In the genomic region with DNA sequence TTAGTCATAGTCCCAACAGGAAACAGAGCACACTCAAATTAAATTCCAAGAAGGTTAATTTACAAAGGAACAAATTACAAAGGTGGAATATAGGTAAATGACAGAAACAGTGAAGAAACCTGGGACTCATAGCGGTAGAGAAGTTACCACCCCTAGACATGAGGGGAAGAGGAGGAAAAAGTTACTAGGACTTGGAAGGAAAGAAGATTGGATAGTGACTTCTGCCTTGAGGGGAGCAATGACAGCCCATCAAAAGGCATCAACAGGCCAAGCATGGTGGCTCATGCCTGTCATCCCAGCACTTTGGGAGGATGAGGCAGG, we compare ENCODE assay signal across 29 cellular contexts. TPM values are rescaled to one million over a fixed set of nuclear protein-coding genes. Genes with fewer than 3 reads are reported as not detected.
"Had no signal": no experiment of that assay in that cellular context is flagged by ENCODE, and none has a peak within 500 bp of the region (broad histone marks: within the 10 kb centered on the region; RNA-seq: fewer than 3 reads in every experiment).

No MANE protein-coding gene starts in this region.

- H3K4me1 Mint-ChIP-seq: activated T-helper 17 cell treated with anti-CD3 and anti-CD28 coated beads, Interleukin-2, amount 50 U/mL, for 72 hours; memory B cell had no signal

- H3K9me3 ChIP-seq: suprapubic skin, tibial artery had no signal

- H3K4me3 ChIP-seq: esophagus muscularis mucosa, neural progenitor cell, suprapubic skin, tibial artery had no signal

- H3K4me2 ChIP-seq: neural progenitor cell had no signal

- H3K9ac ChIP-seq: neural progenitor cell had no signal

- H3K27me3 ChIP-seq: tibial artery had no signal

- H3K36me3 ChIP-seq: esophagus muscularis mucosa, neural progenitor cell, suprapubic skin, tibial artery, WERI-Rb-1 had no signal

- H3K36me3 Mint-ChIP-seq: activated CD4-positive, alpha-beta memory T cell treated with anti-CD3 and anti-CD28 coated beads for 36 hours; memory B cell; natural killer cell; neural progenitor cell had no signal

- H3K4me3 Mint-ChIP-seq: activated CD4-positive, alpha-beta memory T cell treated with anti-CD3 and anti-CD28 coated beads for 36 hours; activated CD4-positive, alpha-beta T cell treated with anti-CD3 and anti-CD28 coated beads, Interleukin-2, amount 10 ng/mL, durations not matched to agents 24 days and 14 days; activated T-helper 17 cell treated with anti-CD3 and anti-CD28 coated beads, Interleukin-2, amount 50 U/mL, for 72 hours; memory B cell; natural killer cell; neural progenitor cell had no signal

- H3K9me3 Mint-ChIP-seq: activated CD4-positive, alpha-beta T cell treated with anti-CD3 and anti-CD28 coated beads, Interleukin-2, amount 10 ng/mL, durations not matched to agents 24 days and 14 days; activated T-helper 17 cell treated with anti-CD3 and anti-CD28 coated beads, Interleukin-2, amount 50 U/mL, for 72 hours; natural killer cell had no signal

- DNase-seq: activated CD4-positive, alpha-beta memory T cell treated with anti-CD3 and anti-CD28 coated beads for 36 hours; activated CD4-positive, alpha-beta T cell treated with anti-CD3 and anti-CD28 coated beads, Interleukin-2, amount 10 ng/mL, durations not matched to agents 24 days and 14 days; activated CD4-positive, CD25-positive, alpha-beta regulatory T cell treated with anti-CD3 and anti-CD28 coated beads, Interleukin-2, amount 50 U/mL, for 72 hours; activated CD8-positive, alpha-beta memory T cell treated with anti-CD3 and anti-CD28 coated beads, Interleukin-2, amount 50 U/mL, for 4 hours; activated gamma-delta T cell treated with Interleukin-2 at 50 U/mL for 16 hours; activated naive CD4-positive, alpha-beta T cell treated with anti-CD3 and anti-CD28 coated beads, Interleukin-2, amount 50 U/mL, for 16 hours; activated T-cell treated with anti-CD3 and anti-CD28 coated beads, Interleukin-2, amount 50 U/mL, for 1 hour; amniotic stem cell; effector CD4-positive, alpha-beta T cell; foreskin melanocyte; islet precursor cell; left colon; natural killer cell; occipital lobe; right cardiac atrium; stimulated activated CD4-positive, alpha-beta T cell treated with anti-CD3 and anti-CD28 coated beads, Interleukin-15, amount 100 ng/mL, for 24 hours; stimulated activated naive CD4-positive, alpha-beta T cell; tibial artery; WERI-Rb-1 had no signal

- ATAC-seq: activated T-helper 17 cell treated with anti-CD3 and anti-CD28 coated beads, Interleukin-2, amount 50 U/mL, for 72 hours; left colon; natural killer cell; right cardiac atrium had no signal

- H3K27ac Mint-ChIP-seq: activated CD4-positive, alpha-beta memory T cell treated with anti-CD3 and anti-CD28 coated beads for 36 hours; activated CD4-positive, alpha-beta T cell treated with anti-CD3 and anti-CD28 coated beads, Interleukin-2, amount 10 ng/mL, durations not matched to agents 24 days and 14 days; activated T-helper 17 cell treated with anti-CD3 and anti-CD28 coated beads, Interleukin-2, amount 50 U/mL, for 72 hours; memory B cell; natural killer cell; neural progenitor cell had no signal

- H3K27ac ChIP-seq: esophagus muscularis mucosa, neural progenitor cell, suprapubic skin, tibial artery, WERI-Rb-1 had no signal

- FAIRE-seq: colon, TTC549 had no signal

RNA-seq across cellular contexts. Expression of a gene that starts 2.4 kb away (rescaled TPM):
- total RNA-seq: activated CD4-positive, alpha-beta memory T cell treated with anti-CD3 and anti-CD28 coated beads for 36 hours; activated CD4-positive, alpha-beta T cell treated with anti-CD3 and anti-CD28 coated beads, Interleukin-2, amount 10 ng/mL, durations not matched to agents 24 days and 14 days; activated CD8-positive, alpha-beta memory T cell treated with anti-CD3 and anti-CD28 coated beads for 36 hours; glomerular endothelial cell; natural killer cell; T-helper 1 cell treated with Interleukin-12 subunit alpha and Interleukin-12 subunit beta and Interleukin-4 antibody, amounts not matched to agents 30 ng/mL and 1 ng/mL, for 36 hours had no signal
